14 cellular contexts compared by ENCODE assay signal in the genomic region with DNA sequence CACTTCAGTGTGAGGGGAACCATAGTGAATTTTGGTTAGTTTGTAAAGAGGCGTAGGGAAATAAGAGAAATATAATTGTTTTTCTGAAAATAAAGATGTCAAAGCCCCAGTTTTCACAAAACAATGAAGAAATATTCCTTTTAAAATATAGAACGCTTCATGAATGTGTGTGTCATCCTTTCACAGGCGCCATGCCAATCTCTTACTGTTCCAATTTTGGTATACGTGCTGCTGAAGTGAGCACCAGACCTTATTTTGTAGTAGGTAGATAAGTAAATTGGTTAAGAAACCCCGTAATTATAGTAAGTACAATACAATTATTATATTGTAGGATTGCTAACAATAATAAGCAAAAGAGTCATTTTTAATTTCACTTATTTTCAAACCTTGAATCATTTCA.
"Had no signal": no experiment of that assay in that cellular context is flagged by ENCODE, and none has a peak within 500 bp of the region (broad histone marks: within the 10 kb centered on the region; RNA-seq: fewer than 3 reads in every experiment).

No MANE protein-coding gene starts in this region.

- DNase-seq: activated CD4-positive, CD25-positive, alpha-beta regulatory T cell; activated effector memory CD4-positive, alpha-beta T cell treated with Interleukin-2 at 50 U/mL for 16 hours; gastrocnemius medialis; heart right ventricle; islet precursor cell; left lung; mesendoderm; SK-N-SH; stimulated activated CD4-positive, alpha-beta T cell treated with anti-CD3 and anti-CD28 coated beads, Interleukin-15, amount 100 ng/mL, for 24 hours; stimulated activated CD4-positive, alpha-beta T cell treated with anti-CD3 and anti-CD28 coated beads, Interleukin-4, amount 100 ng/mL, for 24 hours; stimulated activated naive CD8-positive, alpha-beta T cell treated with anti-CD3 and anti-CD28 coated beads, Interleukin-15, amount 100 ng/mL, for 72 hours had no signal

- H3K4me1 ChIP-seq: neural progenitor cell had no signal

- H3K4me1 Mint-ChIP-seq: neural progenitor cell had no signal

- ATAC-seq: gastrocnemius medialis; heart right ventricle; left lung; stimulated activated naive CD8-positive, alpha-beta T cell treated with anti-CD3 and anti-CD28 coated beads, Interleukin-15, amount 100 ng/mL, for 72 hours had no signal

- H3K9me3 Mint-ChIP-seq: neural progenitor cell; stimulated activated naive CD8-positive, alpha-beta T cell treated with anti-CD3 and anti-CD28 coated beads, Interleukin-15, amount 100 ng/mL, for 72 hours had no signal

- H3K4me3 ChIP-seq: gastrocnemius medialis, heart right ventricle, left lung, neural progenitor cell, thoracic aorta had no signal

- H3K27ac Mint-ChIP-seq: neural progenitor cell had no signal

- H3K27ac ChIP-seq: gastrocnemius medialis, left lung, neural progenitor cell, parathyroid adenoma, thoracic aorta had no signal

- H3K4me3 Mint-ChIP-seq: neural progenitor cell; stimulated activated naive CD8-positive, alpha-beta T cell treated with anti-CD3 and anti-CD28 coated beads, Interleukin-15, amount 100 ng/mL, for 72 hours had no signal

- H3K27me3 ChIP-seq: gastrocnemius medialis, heart right ventricle, left lung, neural progenitor cell had no signal

- H3K27me3 Mint-ChIP-seq: stimulated activated naive CD8-positive, alpha-beta T cell treated with anti-CD3 and anti-CD28 coated beads, Interleukin-15, amount 100 ng/mL, for 72 hours had no signal

- H3K9me3 ChIP-seq: gastrocnemius medialis, heart right ventricle, left lung, SK-N-SH, thoracic aorta had no signal
